ENCODE assay signal across 9 cellular contexts in genomic region chr16:89357055-89357454, GRCh38.
DNase-seq lines count a peak whose midpoint lies in the region; ATAC-seq and TF ChIP-seq lines count a peak whose summit lies in the region.
"Had no signal": no experiment of that assay in that cellular context is flagged by ENCODE, and none has a peak within 500 bp of the region (broad histone marks: within the 10 kb centered on the region; RNA-seq: fewer than 3 reads in every experiment).

No MANE protein-coding gene starts in this region.

- peak; percentile 72 for DNase-seq in stimulated activated naive CD4-positive, alpha-beta T cell treated with Interleukin-2 at 50 U/mL for 16 hours (lab: John Stamatoyannopoulos, UW)
- DNase-seq in stimulated activated naive CD4-positive, alpha-beta T cell (lab: John Stamatoyannopoulos, UW), result no peak
- no peak for DNase-seq in nephron progenitor cell
- DNase-seq in pons (ENCODE audit: low spot score), result no peak
- no peak for DNase-seq in NCI-H1417 (lab: John Stamatoyannopoulos, UW)
- DNase-seq in uterus, result no peak

- H3K4me1 Mint-ChIP-seq in activated naive CD8-positive, alpha-beta T cell (ENCODE audit: low read depth), result peaks cover 96% of the 10 kb centered on the region
- H3K4me1 Mint-ChIP-seq in nephron progenitor cell, result peaks cover 88% of the 10 kb centered on the region

- no peak for TF ChIP-seq POLR2A in uterus (IDR thresholded peaks at IDR 0.05)

- no peak for ATAC-seq in HG03039 (IDR thresholded peaks at IDR 0.05; ENCODE audit: unreplicated experiment)

- peaks cover 0 to 5% of the 10 kb centered on the region in 2 donors for H3K4me1 ChIP-seq in uterus

- no peaks in the 10 kb centered on the region for H3K27me3 Mint-ChIP-seq in activated naive CD8-positive, alpha-beta T cell
- no peaks in the 10 kb centered on the region for H3K27me3 Mint-ChIP-seq in nephron progenitor cell (ENCODE audit: low read depth, poor library complexity)

- no peaks in the 10 kb centered on the region for H3K9me3 Mint-ChIP-seq in activated naive CD8-positive, alpha-beta T cell (ENCODE audit: low read depth)
- H3K9me3 Mint-ChIP-seq in nephron progenitor cell, result no peaks in the 10 kb centered on the region

- no peaks in the 10 kb centered on the region for H3K36me3 ChIP-seq in uterus

- peak overlapping the region; percentile 36 for H3K27ac Mint-ChIP-seq in activated naive CD8-positive, alpha-beta T cell
- peak overlapping the region; percentile 77 for H3K27ac Mint-ChIP-seq in nephron progenitor cell

- H3K4me3 ChIP-seq in uterus, result no peak overlapping the region

- H3K9me3 ChIP-seq in uterus, result no peaks in the 10 kb centered on the region

- no peaks in the 10 kb centered on the region for H3K27me3 ChIP-seq in uterus

- no peak overlapping the region for H3K27ac ChIP-seq in uterus
- H3K27ac ChIP-seq: C4-2B had no signal

- intact Hi-C loops in uterus (cut with DNase I; ENCODE audit: low total_unique reads), result no loop called here

- peak overlapping the region; percentile 48 for H3K4me3 Mint-ChIP-seq in activated naive CD8-positive, alpha-beta T cell
- no peak overlapping the region for H3K4me3 Mint-ChIP-seq in nephron progenitor cell

- TF ChIP-seq CTCF in nephron progenitor cell (IDR thresholded peaks at IDR 0.05), result no peak
- no peak for TF ChIP-seq CTCF in uterus (IDR thresholded peaks at IDR 0.05)

- H3K36me3 Mint-ChIP-seq in activated naive CD8-positive, alpha-beta T cell, result peaks cover 2% of the 10 kb centered on the region
- no peaks in the 10 kb centered on the region for H3K36me3 Mint-ChIP-seq in nephron progenitor cell (ENCODE audit: low read depth)
